ENCODE assay signal across 8 cellular contexts in the genomic region with DNA sequence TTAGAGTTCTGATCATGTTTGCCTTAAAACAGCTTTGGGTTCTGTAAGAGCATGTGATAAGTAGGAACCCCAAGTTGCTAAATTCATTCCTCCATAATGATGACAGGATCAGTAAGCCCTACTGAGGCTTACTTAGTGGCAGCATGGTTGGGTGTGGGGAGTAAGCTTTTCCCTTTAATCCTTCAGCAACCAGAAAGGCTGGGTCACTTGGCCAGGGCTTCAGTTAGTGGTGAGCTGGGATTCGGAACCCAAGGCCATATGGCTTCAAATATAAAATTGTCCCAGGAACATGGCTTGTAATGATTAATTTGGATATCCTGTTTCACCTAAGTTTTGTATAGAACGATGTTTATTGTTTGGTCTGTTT. TPM values are rescaled to one million over a fixed set of nuclear protein-coding genes. Genes with fewer than 3 reads are reported as not detected.
DNase-seq lines count a peak whose midpoint lies in the region; ATAC-seq and TF ChIP-seq lines count a peak whose summit lies in the region.

No MANE protein-coding gene starts in this region.

- POLR2A ChIA-PET in activated CD4-positive, alpha-beta T cell treated with anti-CD3 and anti-CD28 coated beads for 36 hours (lab: Charles Lee): interaction anchor here (0.6 to 2.4 kb wide), 5 partner anchors 51 to 292 kb away, joined by 3 to 6 read pairs (median 4); partner anchors contain the start of genes CFAP20 and SLC38A7
- POLR2A ChIA-PET in Panc1 (lab: Charles Lee): no interaction called here
- POLR2A ChIA-PET in naive thymus-derived CD8-positive, alpha-beta T cell (lab: Charles Lee): interaction anchor here (0.5 to 1.5 kb wide), 4 partner anchors 237 to 658 kb away, joined by 3 to 9 read pairs (median 4); partner anchors contain the start of genes CFAP20, CNOT1 and KATNB1

- peaks cover 18% of the 10 kb centered on the region for H3K36me3 Mint-ChIP-seq in activated CD4-positive, alpha-beta T cell treated with anti-CD3 and anti-CD28 coated beads for 36 hours (ENCODE audit: low read depth)
- H3K36me3 Mint-ChIP-seq in naive thymus-derived CD8-positive, alpha-beta T cell: peaks cover 0 to 4% (median 0%) of the 10 kb centered on the region in 3 donors

- CTCF ChIA-PET in activated CD4-positive, alpha-beta T cell treated with anti-CD3 and anti-CD28 coated beads for 36 hours (lab: Charles Lee): interaction anchor here (0.7 to 1.8 kb wide), 7 partner anchors 12 to 1435 kb away, joined by 3 to 4 read pairs (median 3); a partner anchor contains a TSS
- CTCF ChIA-PET in Panc1 (lab: Charles Lee): no interaction called here

- peak overlapping the region; percentile 100 for H3K4me3 Mint-ChIP-seq in activated CD4-positive, alpha-beta T cell treated with anti-CD3 and anti-CD28 coated beads for 36 hours
- peak overlapping the region; percentile 98 to 100 (median 99) for H3K4me3 Mint-ChIP-seq in naive thymus-derived CD8-positive, alpha-beta T cell

- peak; percentile 11 for ATAC-seq in activated CD4-positive, alpha-beta T cell treated with anti-CD3 and anti-CD28 coated beads for 36 hours
- ATAC-seq in HG02763 (IDR thresholded peaks at IDR 0.05; ENCODE audit: unreplicated experiment) (peak; percentile 16), Panc1 (peak; percentile 54; the same call in 1 of the 2 replicates), HG03520 (IDR thresholded peaks at IDR 0.05; ENCODE audit: unreplicated experiment) (no peak)
- ATAC-seq in naive thymus-derived CD8-positive, alpha-beta T cell: no peak

- H3K4me3 ChIP-seq in Panc1 (ENCODE audit: low read depth in 2 of 2, low read length in 2 of 2): peak overlapping the region; percentile 84 to 96
- H3K4me3 ChIP-seq in epithelial cell of esophagus (ENCODE audit: low read length): peak overlapping the region; percentile 98

- no peaks in the 10 kb centered on the region; the same call in 1 of the 2 replicates for H3K36me3 ChIP-seq in Panc1 (ENCODE audit: control insufficient read depth, insufficient read depth, low read length)

- no peaks in the 10 kb centered on the region for H3K9me3 ChIP-seq in Panc1 (ENCODE audit: control insufficient read depth, insufficient read depth, low read depth, low read length)

- in situ Hi-C loops in Panc1 (cut with HindIII; ENCODE audit: low pct_unique_long_range_greater_than_20kb, low sequenced_read_pairs): no loop called here

- intact Hi-C loops in activated CD4-positive, alpha-beta T cell treated with anti-CD3 and anti-CD28 coated beads for 36 hours (cut with DNase I, micrococcal nuclease): loop anchor here (2.0 to 10.0 kb wide), 6 partner anchors 56 to 368 kb away; partner anchors contain the start of genes CFAP20 (in 1 of the 2) and MMP15 (in 1 of the 2)
- intact Hi-C loops in Panc1 (cut with micrococcal nuclease; ENCODE audit: unreplicated experiment): no loop called here

- no peaks in the 10 kb centered on the region for H3K27me3 ChIP-seq in Panc1 (ENCODE audit: control insufficient read depth, insufficient read depth, low read length)

- no peaks in the 10 kb centered on the region for H3K4me1 ChIP-seq in Panc1 (ENCODE audit: control insufficient read depth, insufficient read depth, low read length)

- peak overlapping the region; percentile 91 for H3K27ac ChIP-seq in Panc1 (ENCODE audit: low read length)

- no peaks in the 10 kb centered on the region for H3K27me3 Mint-ChIP-seq in activated CD4-positive, alpha-beta T cell treated with anti-CD3 and anti-CD28 coated beads for 36 hours
- peaks cover 0 to 3% (median 0%) of the 10 kb centered on the region in 5 donors for H3K27me3 Mint-ChIP-seq in naive thymus-derived CD8-positive, alpha-beta T cell

- peak overlapping the region; percentile 100 for H3K27ac Mint-ChIP-seq in activated CD4-positive, alpha-beta T cell treated with anti-CD3 and anti-CD28 coated beads for 36 hours
- H3K27ac Mint-ChIP-seq in naive thymus-derived CD8-positive, alpha-beta T cell: peak overlapping the region; percentile 93 to 99 (median 98)

- H3K9me3 Mint-ChIP-seq in activated CD4-positive, alpha-beta T cell treated with anti-CD3 and anti-CD28 coated beads for 36 hours (ENCODE audit: low read depth): no peaks in the 10 kb centered on the region
- peaks cover 0 to 2% (median 0%) of the 10 kb centered on the region in 9 donors for H3K9me3 Mint-ChIP-seq in naive thymus-derived CD8-positive, alpha-beta T cell

- TF ChIP-seq CTCF in Panc1 (IDR thresholded peaks at IDR 0.05) (no peak), epithelial cell of esophagus (IDR thresholded peaks at IDR 0.05; ENCODE audit: insufficient read depth, low read depth, low read length, missing control alignments) (no peak)

- H3K4me1 Mint-ChIP-seq in activated CD4-positive, alpha-beta T cell treated with anti-CD3 and anti-CD28 coated beads for 36 hours: peaks cover 12% of the 10 kb centered on the region
- peaks cover 3 to 16% (median 9%) of the 10 kb centered on the region in 4 donors for H3K4me1 Mint-ChIP-seq in naive thymus-derived CD8-positive, alpha-beta T cell

- no TSS peak for BruUV-seq in Panc1 (replicated peaks; lab: Mats Ljungman, UMichigan)

- DNase-seq in activated CD4-positive, alpha-beta T cell treated with anti-CD3 and anti-CD28 coated beads for 36 hours: no peak
- DNase-seq in activated CD4-positive, alpha-beta T cell treated with anti-CD3 and anti-CD28 coated beads for 4 hours: no peak
- no peak for DNase-seq in Panc1 (ENCODE audit: low read depth, low spot score)
- no peak for DNase-seq in epithelial cell of esophagus (ENCODE audit: low read depth)
- DNase-seq in naive thymus-derived CD8-positive, alpha-beta T cell: no peak
- DNase-seq in SW 1271 (lab: John Stamatoyannopoulos, UW): no peak

RNA-seq across cellular contexts. Expression of gene GINS3, which starts 0.8 kb away (rescaled TPM):
- total RNA-seq in activated CD4-positive, alpha-beta T cell treated with anti-CD3 and anti-CD28 coated beads for 36 hours: 10 to 100 TPM; 20.2 to 23.0 TPM
- total RNA-seq in Panc1 (2021; ENCODE audit: unreplicated experiment): 7.6 TPM
- 3.8 TPM for polyA plus RNA-seq in Panc1 (2012; ENCODE audit: insufficient read length)
- total RNA-seq in naive thymus-derived CD8-positive, alpha-beta T cell: 1 to 10 TPM; 1.5 to 1.9 TPM
- 1 to 10 TPM; 1.0 to 2.7 (median 2.3) TPM for polyA plus RNA-seq in naive thymus-derived CD8-positive, alpha-beta T cell

Comparison
In these comparisons a context has a peak if more than half of its experiments do, and no peak if none do; other contexts are left out.
1. ATAC-seq: peak in activated CD4-positive, alpha-beta T cell treated with anti-CD3 and anti-CD28 coated beads for 36 hours (single experiment), HG02763 (single experiment) and Panc1 (single experiment); none in naive thymus-derived CD8-positive, alpha-beta T cell (0 of 2) and HG03520 (single experiment).